In the genomic region with DNA sequence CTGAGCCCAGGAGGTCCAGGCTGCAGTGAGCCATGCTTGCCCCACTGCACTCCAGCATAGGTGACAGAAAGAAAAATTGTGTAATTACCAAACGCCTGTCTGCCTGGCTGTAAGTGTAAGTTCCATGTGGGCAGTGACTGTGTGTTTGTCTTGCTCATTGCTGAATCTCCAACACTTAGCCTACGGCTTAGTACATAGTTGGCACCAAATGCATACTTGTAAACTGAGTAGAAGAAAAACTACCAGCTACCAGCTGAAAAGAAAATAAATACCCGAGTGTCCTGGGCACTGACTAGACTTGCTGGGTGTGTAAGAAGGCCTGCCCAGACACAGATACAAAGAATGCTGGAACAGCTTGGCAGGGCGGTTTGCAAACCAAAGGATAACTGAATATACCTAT, we compare ENCODE assay signal across 32 cellular contexts.
"Had no signal": no experiment of that assay in that cellular context is flagged by ENCODE, and none has a peak within 500 bp of the region (broad histone marks: within the 10 kb centered on the region; RNA-seq: fewer than 3 reads in every experiment).

No MANE protein-coding gene starts in this region.

- H3K4me3 ChIP-seq: heart left ventricle, thyroid gland, upper lobe of left lung had no signal

- H3K9ac ChIP-seq: parathyroid adenoma had no signal

- H3K27ac Mint-ChIP-seq: activated CD4-positive, alpha-beta memory T cell treated with anti-CD3 and anti-CD28 coated beads for 36 hours; activated CD4-positive, alpha-beta T cell treated with anti-CD3 and anti-CD28 coated beads, Interleukin-2, amount 10 ng/mL, durations not matched to agents 24 days and 14 days; activated naive CD4-positive, alpha-beta T cell treated with anti-CD3 and anti-CD28 coated beads, Interleukin-2, amount 10 ng/mL, durations not matched to agents 7 days and 5 days; activated T-cell treated with anti-CD3 and anti-CD28 coated beads, Interleukin-2, amount 50 U/mL, for 24 hours; endodermal cell; memory B cell; T-helper 1 cell treated with Interleukin-12 subunit alpha and Interleukin-12 subunit beta and Interleukin-4 antibody, amounts not matched to agents 30 μg/mL and 1 μg/mL, for 36 hours had no signal

- H3K9me3 ChIP-seq: heart left ventricle, thyroid gland, upper lobe of left lung had no signal

- H3K27ac ChIP-seq: brain microvascular endothelial cell, heart left ventricle, parathyroid adenoma, thyroid gland, upper lobe of left lung, WERI-Rb-1 had no signal

- FAIRE-seq: astrocyte had no signal

- H3K27me3 ChIP-seq: brain microvascular endothelial cell, thyroid gland, upper lobe of left lung had no signal

- ATAC-seq: heart left ventricle; naive thymus-derived CD8-positive, alpha-beta T cell; right cardiac atrium; stimulated activated naive CD8-positive, alpha-beta T cell treated with anti-CD3 and anti-CD28 coated beads, Interleukin-15, Interleukin-2, amounts not matched to agents 100 U/mL and 50 U/mL, for 24 hours had no signal

- H3K36me3 Mint-ChIP-seq: immature natural killer cell, memory B cell had no signal

- H3K27me3 Mint-ChIP-seq: activated CD4-positive, alpha-beta memory T cell treated with anti-CD3 and anti-CD28 coated beads for 36 hours; dendritic cell treated with granulocyte-macrophage colony-stimulating factor and Interleukin-4, amounts not matched to agents 40 ng/mL and 50 ng/mL, for 4 days; memory B cell had no signal

- DNase-seq: activated CD4-positive, alpha-beta memory T cell treated with anti-CD3 and anti-CD28 coated beads for 36 hours; activated CD4-positive, alpha-beta T cell treated with anti-CD3 and anti-CD28 coated beads, Interleukin-2, amount 10 ng/mL, durations not matched to agents 24 days and 14 days; activated CD4-positive, CD25-positive, alpha-beta regulatory T cell treated with anti-CD3 and anti-CD28 coated beads, Interleukin-2, amount 50 U/mL, for 72 hours; activated CD8-positive, alpha-beta memory T cell treated with anti-CD3 and anti-CD28 coated beads, Interleukin-2, amount 50 U/mL, for 48 hours; activated gamma-delta T cell; activated naive CD4-positive, alpha-beta T cell treated with anti-CD3 and anti-CD28 coated beads, Interleukin-2, amount 10 ng/mL, durations not matched to agents 7 days and 5 days; activated T-cell treated with anti-CD3 and anti-CD28 coated beads, Interleukin-2, amount 50 U/mL, for 24 hours; amniotic stem cell; brain microvascular endothelial cell; central memory CD4-positive, alpha-beta T cell; endodermal cell; heart left ventricle; hypothalamus; immature natural killer cell; midbrain; naive thymus-derived CD8-positive, alpha-beta T cell; nucleus accumbens; right cardiac atrium; stimulated activated CD4-positive, alpha-beta T cell treated with anti-CD3 and anti-CD28 coated beads, Interleukin-12 subunit alpha, Interleukin-12 subunit beta, amount 100 ng/mL, for 4 hours; stimulated activated CD4-positive, alpha-beta T cell treated with anti-CD3 and anti-CD28 coated beads, Interleukin-4, amount 100 ng/mL, for 1 hour; stimulated activated naive CD8-positive, alpha-beta T cell treated with anti-CD3 and anti-CD28 coated beads, Interleukin-15, Interleukin-2, amounts not matched to agents 100 U/mL and 50 U/mL, for 24 hours; SW 1271; T1000; thyroid gland; upper lobe of left lung; WERI-Rb-1 had no signal

- H3K9me3 Mint-ChIP-seq: activated CD4-positive, alpha-beta memory T cell treated with anti-CD3 and anti-CD28 coated beads for 36 hours; activated CD4-positive, alpha-beta T cell treated with anti-CD3 and anti-CD28 coated beads, Interleukin-2, amount 10 ng/mL, durations not matched to agents 24 days and 14 days; activated naive CD4-positive, alpha-beta T cell treated with anti-CD3 and anti-CD28 coated beads, Interleukin-2, amount 10 ng/mL, durations not matched to agents 7 days and 5 days; activated T-cell treated with anti-CD3 and anti-CD28 coated beads, Interleukin-2, amount 50 U/mL, for 24 hours; dendritic cell treated with granulocyte-macrophage colony-stimulating factor and Interleukin-4, amounts not matched to agents 40 ng/mL and 50 ng/mL, for 4 days; endodermal cell; immature natural killer cell; memory B cell; naive thymus-derived CD8-positive, alpha-beta T cell; neural crest cell; T-helper 1 cell treated with Interleukin-12 subunit alpha and Interleukin-12 subunit beta and Interleukin-4 antibody, amounts not matched to agents 30 μg/mL and 1 μg/mL, for 36 hours had no signal

- H3K36me3 ChIP-seq: brain microvascular endothelial cell, heart left ventricle, thyroid gland, upper lobe of left lung had no signal

- H2AFZ ChIP-seq: parathyroid adenoma had no signal

- H3K4me3 Mint-ChIP-seq: activated CD4-positive, alpha-beta memory T cell treated with anti-CD3 and anti-CD28 coated beads for 36 hours; activated CD4-positive, alpha-beta T cell treated with anti-CD3 and anti-CD28 coated beads, Interleukin-2, amount 10 ng/mL, durations not matched to agents 24 days and 14 days; activated naive CD4-positive, alpha-beta T cell treated with anti-CD3 and anti-CD28 coated beads, Interleukin-2, amount 10 ng/mL, durations not matched to agents 7 days and 5 days; activated T-cell treated with anti-CD3 and anti-CD28 coated beads, Interleukin-2, amount 50 U/mL, for 24 hours; dendritic cell treated with granulocyte-macrophage colony-stimulating factor and Interleukin-4, amounts not matched to agents 40 ng/mL and 50 ng/mL, for 4 days; endodermal cell; memory B cell; T-helper 1 cell treated with Interleukin-12 subunit alpha and Interleukin-12 subunit beta and Interleukin-4 antibody, amounts not matched to agents 30 μg/mL and 1 μg/mL, for 36 hours had no signal
